Comparison of ENCODE assay signal across 1 cellular context in the genomic region with DNA sequence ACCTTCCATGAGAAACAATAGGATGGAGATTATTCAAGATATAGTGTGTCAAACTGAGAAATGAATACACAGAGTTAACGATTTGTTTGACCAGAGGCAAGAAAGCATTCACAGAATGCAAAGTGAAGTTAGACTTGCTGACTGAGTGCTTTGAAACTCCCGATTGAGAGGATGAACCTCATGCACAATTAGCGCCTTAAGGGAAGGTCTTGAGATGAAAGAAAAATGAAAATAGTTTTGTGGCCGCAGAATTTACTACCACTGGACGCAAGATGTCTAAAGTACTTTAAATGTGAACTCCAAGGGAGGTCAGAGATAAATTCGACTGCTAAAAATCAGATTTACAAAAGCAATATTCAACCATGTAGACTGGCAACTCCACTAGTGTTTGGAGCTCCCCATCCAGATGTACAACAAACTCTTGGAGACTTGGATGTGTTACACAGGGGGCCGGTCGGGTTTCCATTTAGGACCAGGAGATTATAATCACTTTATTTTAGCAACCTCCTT.
TF ChIP-seq lines count a peak whose summit lies in the region.

No MANE protein-coding gene starts in this region.

TF ChIP-seq in K562, 482 proteins besides CTCF, POLR2A, EP300 and RAD21 (continues in another document):
- TF ChIP-seq NR2F6 (CRISPR knock-in tag; IDR thresholded peaks at IDR 0.05) (0 out of 2 replicates have a peak, but pooled peaks have one; percentile 24), SNRNP70 (optimal IDR thresholded peaks at IDR 0.05; ENCODE audit: low read depth, low read length) (no peak), SAFB (IDR thresholded peaks at IDR 0.05; ENCODE audit: borderline replicate concordance, low read depth, low read length) (no peak), ZNF311 (CRISPR knock-in tag; IDR thresholded peaks at IDR 0.05) (0 out of 2 replicates have a peak, but pooled peaks have one; percentile 35), NFRKB (IDR thresholded peaks at IDR 0.05; ENCODE audit: low read depth) (0 out of 2 replicates have a peak, but pooled peaks have one; percentile 7), BRD9 (IDR thresholded peaks at IDR 0.05; ENCODE audit: low read depth, partially characterized antibody) (peak; percentile 41), ZNF165 (CRISPR knock-in tag; IDR thresholded peaks at IDR 0.05; ENCODE audit: borderline replicate concordance) (0 out of 2 replicates have a peak, but pooled peaks have one; percentile 61), TAF9B (IDR thresholded peaks at IDR 0.05; ENCODE audit: partially characterized antibody) (no peak), HDAC8 (tag; IDR thresholded peaks at IDR 0.05) (0 out of 2 replicates have a peak, but pooled peaks have one; percentile 33), TOE1 (IDR thresholded peaks at IDR 0.05; ENCODE audit: borderline replicate concordance) (no peak), TOE1 (CRISPR knock-in tag; IDR thresholded peaks at IDR 0.05; ENCODE audit: borderline replicate concordance, low read depth) (0 out of 2 replicates have a peak, but pooled peaks have one; percentile 30), ARID2 (IDR thresholded peaks at IDR 0.05) (0 out of 2 replicates have a peak, but pooled peaks have one; percentile 11), NR4A1 (CRISPR knock-in tag; IDR thresholded peaks at IDR 0.05) (0 out of 2 replicates have a peak, but pooled peaks have one; percentile 43), NR4A1 (tag; IDR thresholded peaks at IDR 0.05) (no peak), ZNF589 (CRISPR knock-in tag; IDR thresholded peaks at IDR 0.05; ENCODE audit: low read depth) (peak; percentile 14; the same call in 1 of the 2 replicates)
- TF ChIP-seq, protein P1, sequence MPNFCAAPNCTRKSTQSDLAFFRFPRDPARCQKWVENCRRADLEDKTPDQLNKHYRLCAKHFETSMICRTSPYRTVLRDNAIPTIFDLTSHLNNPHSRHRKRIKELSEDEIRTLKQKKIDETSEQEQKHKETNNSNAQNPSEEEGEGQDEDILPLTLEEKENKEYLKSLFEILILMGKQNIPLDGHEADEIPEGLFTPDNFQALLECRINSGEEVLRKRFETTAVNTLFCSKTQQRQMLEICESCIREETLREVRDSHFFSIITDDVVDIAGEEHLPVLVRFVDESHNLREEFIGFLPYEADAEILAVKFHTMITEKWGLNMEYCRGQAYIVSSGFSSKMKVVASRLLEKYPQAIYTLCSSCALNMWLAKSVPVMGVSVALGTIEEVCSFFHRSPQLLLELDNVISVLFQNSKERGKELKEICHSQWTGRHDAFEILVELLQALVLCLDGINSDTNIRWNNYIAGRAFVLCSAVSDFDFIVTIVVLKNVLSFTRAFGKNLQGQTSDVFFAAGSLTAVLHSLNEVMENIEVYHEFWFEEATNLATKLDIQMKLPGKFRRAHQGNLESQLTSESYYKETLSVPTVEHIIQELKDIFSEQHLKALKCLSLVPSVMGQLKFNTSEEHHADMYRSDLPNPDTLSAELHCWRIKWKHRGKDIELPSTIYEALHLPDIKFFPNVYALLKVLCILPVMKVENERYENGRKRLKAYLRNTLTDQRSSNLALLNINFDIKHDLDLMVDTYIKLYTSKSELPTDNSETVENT (CRISPR knock-in tag; IDR thresholded peaks at IDR 0.05) = no peak
- TF ChIP-seq, protein P2, sequence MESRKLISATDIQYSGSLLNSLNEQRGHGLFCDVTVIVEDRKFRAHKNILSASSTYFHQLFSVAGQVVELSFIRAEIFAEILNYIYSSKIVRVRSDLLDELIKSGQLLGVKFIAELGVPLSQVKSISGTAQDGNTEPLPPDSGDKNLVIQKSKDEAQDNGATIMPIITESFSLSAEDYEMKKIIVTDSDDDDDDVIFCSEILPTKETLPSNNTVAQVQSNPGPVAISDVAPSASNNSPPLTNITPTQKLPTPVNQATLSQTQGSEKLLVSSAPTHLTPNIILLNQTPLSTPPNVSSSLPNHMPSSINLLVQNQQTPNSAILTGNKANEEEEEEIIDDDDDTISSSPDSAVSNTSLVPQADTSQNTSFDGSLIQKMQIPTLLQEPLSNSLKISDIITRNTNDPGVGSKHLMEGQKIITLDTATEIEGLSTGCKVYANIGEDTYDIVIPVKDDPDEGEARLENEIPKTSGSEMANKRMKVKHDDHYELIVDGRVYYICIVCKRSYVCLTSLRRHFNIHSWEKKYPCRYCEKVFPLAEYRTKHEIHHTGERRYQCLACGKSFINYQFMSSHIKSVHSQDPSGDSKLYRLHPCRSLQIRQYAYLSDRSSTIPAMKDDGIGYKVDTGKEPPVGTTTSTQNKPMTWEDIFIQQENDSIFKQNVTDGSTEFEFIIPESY (CRISPR knock-in tag; IDR thresholded peaks at IDR 0.05) = peak; percentile 82; the same call in 1 of the 2 replicates
- TF ChIP-seq, protein P3, sequence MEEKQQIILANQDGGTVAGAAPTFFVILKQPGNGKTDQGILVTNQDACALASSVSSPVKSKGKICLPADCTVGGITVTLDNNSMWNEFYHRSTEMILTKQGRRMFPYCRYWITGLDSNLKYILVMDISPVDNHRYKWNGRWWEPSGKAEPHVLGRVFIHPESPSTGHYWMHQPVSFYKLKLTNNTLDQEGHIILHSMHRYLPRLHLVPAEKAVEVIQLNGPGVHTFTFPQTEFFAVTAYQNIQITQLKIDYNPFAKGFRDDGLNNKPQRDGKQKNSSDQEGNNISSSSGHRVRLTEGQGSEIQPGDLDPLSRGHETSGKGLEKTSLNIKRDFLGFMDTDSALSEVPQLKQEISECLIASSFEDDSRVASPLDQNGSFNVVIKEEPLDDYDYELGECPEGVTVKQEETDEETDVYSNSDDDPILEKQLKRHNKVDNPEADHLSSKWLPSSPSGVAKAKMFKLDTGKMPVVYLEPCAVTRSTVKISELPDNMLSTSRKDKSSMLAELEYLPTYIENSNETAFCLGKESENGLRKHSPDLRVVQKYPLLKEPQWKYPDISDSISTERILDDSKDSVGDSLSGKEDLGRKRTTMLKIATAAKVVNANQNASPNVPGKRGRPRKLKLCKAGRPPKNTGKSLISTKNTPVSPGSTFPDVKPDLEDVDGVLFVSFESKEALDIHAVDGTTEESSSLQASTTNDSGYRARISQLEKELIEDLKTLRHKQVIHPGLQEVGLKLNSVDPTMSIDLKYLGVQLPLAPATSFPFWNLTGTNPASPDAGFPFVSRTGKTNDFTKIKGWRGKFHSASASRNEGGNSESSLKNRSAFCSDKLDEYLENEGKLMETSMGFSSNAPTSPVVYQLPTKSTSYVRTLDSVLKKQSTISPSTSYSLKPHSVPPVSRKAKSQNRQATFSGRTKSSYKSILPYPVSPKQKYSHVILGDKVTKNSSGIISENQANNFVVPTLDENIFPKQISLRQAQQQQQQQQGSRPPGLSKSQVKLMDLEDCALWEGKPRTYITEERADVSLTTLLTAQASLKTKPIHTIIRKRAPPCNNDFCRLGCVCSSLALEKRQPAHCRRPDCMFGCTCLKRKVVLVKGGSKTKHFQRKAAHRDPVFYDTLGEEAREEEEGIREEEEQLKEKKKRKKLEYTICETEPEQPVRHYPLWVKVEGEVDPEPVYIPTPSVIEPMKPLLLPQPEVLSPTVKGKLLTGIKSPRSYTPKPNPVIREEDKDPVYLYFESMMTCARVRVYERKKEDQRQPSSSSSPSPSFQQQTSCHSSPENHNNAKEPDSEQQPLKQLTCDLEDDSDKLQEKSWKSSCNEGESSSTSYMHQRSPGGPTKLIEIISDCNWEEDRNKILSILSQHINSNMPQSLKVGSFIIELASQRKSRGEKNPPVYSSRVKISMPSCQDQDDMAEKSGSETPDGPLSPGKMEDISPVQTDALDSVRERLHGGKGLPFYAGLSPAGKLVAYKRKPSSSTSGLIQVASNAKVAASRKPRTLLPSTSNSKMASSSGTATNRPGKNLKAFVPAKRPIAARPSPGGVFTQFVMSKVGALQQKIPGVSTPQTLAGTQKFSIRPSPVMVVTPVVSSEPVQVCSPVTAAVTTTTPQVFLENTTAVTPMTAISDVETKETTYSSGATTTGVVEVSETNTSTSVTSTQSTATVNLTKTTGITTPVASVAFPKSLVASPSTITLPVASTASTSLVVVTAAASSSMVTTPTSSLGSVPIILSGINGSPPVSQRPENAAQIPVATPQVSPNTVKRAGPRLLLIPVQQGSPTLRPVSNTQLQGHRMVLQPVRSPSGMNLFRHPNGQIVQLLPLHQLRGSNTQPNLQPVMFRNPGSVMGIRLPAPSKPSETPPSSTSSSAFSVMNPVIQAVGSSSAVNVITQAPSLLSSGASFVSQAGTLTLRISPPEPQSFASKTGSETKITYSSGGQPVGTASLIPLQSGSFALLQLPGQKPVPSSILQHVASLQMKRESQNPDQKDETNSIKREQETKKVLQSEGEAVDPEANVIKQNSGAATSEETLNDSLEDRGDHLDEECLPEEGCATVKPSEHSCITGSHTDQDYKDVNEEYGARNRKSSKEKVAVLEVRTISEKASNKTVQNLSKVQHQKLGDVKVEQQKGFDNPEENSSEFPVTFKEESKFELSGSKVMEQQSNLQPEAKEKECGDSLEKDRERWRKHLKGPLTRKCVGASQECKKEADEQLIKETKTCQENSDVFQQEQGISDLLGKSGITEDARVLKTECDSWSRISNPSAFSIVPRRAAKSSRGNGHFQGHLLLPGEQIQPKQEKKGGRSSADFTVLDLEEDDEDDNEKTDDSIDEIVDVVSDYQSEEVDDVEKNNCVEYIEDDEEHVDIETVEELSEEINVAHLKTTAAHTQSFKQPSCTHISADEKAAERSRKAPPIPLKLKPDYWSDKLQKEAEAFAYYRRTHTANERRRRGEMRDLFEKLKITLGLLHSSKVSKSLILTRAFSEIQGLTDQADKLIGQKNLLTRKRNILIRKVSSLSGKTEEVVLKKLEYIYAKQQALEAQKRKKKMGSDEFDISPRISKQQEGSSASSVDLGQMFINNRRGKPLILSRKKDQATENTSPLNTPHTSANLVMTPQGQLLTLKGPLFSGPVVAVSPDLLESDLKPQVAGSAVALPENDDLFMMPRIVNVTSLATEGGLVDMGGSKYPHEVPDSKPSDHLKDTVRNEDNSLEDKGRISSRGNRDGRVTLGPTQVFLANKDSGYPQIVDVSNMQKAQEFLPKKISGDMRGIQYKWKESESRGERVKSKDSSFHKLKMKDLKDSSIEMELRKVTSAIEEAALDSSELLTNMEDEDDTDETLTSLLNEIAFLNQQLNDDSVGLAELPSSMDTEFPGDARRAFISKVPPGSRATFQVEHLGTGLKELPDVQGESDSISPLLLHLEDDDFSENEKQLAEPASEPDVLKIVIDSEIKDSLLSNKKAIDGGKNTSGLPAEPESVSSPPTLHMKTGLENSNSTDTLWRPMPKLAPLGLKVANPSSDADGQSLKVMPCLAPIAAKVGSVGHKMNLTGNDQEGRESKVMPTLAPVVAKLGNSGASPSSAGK (IDR thresholded peaks at IDR 0.05) = no peak
- TF ChIP-seq, protein P4, sequence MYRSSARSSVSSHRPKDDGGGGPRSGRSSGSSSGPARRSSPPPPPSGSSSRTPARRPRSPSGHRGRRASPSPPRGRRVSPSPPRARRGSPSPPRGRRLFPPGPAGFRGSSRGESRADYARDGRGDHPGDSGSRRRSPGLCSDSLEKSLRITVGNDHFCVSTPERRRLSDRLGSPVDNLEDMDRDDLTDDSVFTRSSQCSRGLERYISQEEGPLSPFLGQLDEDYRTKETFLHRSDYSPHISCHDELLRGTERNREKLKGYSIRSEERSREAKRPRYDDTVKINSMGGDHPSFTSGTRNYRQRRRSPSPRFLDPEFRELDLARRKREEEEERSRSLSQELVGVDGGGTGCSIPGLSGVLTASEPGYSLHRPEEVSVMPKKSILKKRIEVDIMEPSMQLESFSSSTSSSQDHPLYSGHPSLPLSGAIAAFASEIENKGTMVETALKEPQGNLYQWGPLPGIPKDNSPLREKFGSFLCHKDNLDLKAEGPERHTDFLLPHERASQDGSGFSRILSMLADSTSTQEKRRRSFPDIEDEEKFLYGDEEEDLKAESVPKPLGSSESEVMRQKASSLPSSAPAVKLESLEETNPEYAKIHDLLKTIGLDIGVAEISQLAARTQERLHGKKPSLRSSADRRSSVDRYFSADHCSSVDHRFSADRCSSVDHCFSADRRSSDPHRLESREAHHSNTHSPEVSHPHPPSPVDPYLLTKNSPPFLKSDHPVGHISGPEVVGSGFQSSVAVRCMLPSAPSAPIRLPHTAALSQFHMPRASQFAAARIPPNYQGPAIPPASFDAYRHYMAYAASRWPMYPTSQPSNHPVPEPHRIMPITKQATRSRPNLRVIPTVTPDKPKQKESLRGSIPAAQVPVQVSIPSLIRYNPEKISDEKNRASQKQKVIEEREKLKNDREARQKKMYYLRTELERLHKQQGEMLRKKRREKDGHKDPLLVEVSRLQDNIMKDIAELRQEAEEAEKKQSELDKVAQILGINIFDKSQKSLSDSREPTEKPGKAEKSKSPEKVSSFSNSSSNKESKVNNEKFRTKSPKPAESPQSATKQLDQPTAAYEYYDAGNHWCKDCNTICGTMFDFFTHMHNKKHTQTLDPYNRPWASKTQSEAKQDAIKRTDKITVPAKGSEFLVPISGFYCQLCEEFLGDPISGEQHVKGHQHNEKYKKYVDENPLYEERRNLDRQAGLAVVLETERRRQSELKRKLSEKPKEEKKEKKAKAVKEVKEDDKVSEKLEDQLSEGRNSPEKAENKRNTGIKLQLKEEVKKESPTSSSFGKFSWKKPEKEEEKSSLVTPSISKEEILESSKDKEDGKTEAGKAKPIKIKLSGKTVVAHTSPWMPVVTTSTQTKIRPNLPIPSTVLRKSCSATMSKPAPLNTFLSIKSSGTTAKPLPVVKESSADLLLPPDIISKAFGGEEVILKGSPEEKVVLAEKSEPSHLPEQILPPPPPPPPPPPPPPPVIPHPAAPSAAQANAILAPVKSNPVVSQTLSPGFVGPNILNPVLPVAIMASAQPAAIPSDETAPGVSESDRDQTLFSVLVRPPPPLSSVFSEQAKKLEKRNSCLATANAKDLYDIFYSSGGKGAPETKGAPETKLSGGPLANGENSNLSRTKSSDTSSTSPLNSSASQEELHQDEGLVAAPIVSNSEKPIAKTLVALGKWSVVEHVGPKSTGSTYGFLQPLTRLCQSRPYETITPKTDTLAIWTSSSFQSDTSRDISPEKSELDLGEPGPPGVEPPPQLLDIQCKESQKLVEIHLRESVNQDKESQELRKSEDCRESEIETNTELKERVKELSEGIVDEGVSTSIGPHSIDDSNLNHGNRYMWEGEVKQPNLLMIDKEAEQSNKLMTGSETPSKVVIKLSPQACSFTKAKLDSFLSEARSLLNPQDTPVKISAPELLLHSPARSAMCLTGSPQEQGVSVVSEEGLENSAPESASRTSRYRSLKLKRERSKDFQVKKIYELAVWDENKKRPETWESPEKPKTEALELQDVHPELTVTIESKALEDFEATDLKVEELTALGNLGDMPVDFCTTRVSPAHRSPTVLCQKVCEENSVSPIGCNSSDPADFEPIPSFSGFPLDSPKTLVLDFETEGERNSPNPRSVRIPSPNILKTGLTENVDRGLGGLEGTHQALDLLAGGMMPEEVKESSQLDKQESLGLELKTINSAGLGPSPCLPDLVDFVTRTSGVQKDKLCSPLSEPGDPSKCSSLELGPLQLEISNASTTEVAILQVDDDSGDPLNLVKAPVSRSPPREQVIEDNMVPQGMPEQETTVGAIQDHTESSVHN (IDR thresholded peaks at IDR 0.05; ENCODE audit: borderline replicate concordance in 1 of 2, low read depth in 1 of 2) = no peak
